Comparison of ENCODE assay signal across 20 cellular contexts in the genomic region with DNA sequence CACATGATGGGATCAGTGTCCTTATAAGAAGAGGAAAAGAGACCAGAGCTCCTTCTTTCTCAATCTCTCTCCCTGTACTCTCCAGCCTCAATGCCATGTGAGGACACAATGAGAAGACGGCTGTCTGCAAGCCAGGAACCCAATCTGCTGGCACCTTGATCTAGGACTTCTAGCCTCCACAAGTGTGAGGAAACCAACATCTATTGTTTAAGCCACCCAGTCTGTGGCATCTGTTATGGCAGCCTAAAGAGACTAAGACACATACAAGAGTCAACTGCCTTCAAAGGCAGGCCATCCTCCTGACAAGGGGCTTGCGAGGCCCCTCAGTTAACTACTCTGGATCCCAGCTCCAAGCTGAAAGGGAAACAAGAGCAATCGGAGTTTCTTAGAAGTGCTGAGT.
DNase-seq lines count a peak whose midpoint lies in the region; ATAC-seq and TF ChIP-seq lines count a peak whose summit lies in the region.
"Had no signal": no experiment of that assay in that cellular context is flagged by ENCODE, and none has a peak within 500 bp of the region (broad histone marks: within the 10 kb centered on the region; RNA-seq: fewer than 3 reads in every experiment).

No MANE protein-coding gene starts in this region.

- H3K79me2 ChIP-seq in osteoblast (ENCODE audit: insufficient read depth, low read length) = peaks cover 28% of the 10 kb centered on the region

- POLR2A ChIA-PET in CD4-positive, alpha-beta T cell (lab: Charles Lee) = interaction anchor here (0.6 to 3.6 kb wide), 5 partner anchors 13 to 289 kb away, joined by 3 to 11 read pairs (median 3); a partner anchor contains a TSS
- POLR2A ChIA-PET in Caco-2 (lab: Charles Lee) = interaction anchor here (2.8 kb wide), 1 partner anchor 30 kb away, joined by 11 read pairs; no protein-coding TSS in a partner anchor

- no peaks in the 10 kb centered on the region for H4K20me1 ChIP-seq in osteoblast (ENCODE audit: insufficient read depth, low read length)

- ATAC-seq in CD4-positive, alpha-beta T cell (ENCODE audit: poor library complexity) = no peak
- no peak for ATAC-seq in effector memory CD8-positive, alpha-beta T cell (replicated peaks)
- no peak for ATAC-seq in GM19351 (IDR thresholded peaks at IDR 0.05; ENCODE audit: unreplicated experiment)
- ATAC-seq: activated CD4-positive, CD25-positive, alpha-beta regulatory T cell treated with anti-CD3 and anti-CD28 coated beads, Interleukin-2, amount 50 U/mL, for 24 hours; left colon had no signal

- H3K4me3 Mint-ChIP-seq in CD4-positive, alpha-beta T cell = no peak overlapping the region
- no peak overlapping the region for H3K4me3 Mint-ChIP-seq in Caco-2 (ENCODE audit: unreplicated experiment)
- no peak overlapping the region for H3K4me3 Mint-ChIP-seq in effector memory CD8-positive, alpha-beta T cell
- H3K4me3 Mint-ChIP-seq: activated naive CD8-positive, alpha-beta T cell treated with anti-CD3 and anti-CD28 coated beads, Interleukin-2, amount 10 ng/mL, durations not matched to agents 7 days and 5 days; GM23338 had no signal

- peaks cover 99% of the 10 kb centered on the region for H3K4me1 Mint-ChIP-seq in CD4-positive, alpha-beta T cell (ENCODE audit: low read depth)
- peaks cover 80% of the 10 kb centered on the region for H3K4me1 Mint-ChIP-seq in Caco-2 (ENCODE audit: low read depth, unreplicated experiment)
- peaks cover 60 to 78% of the 10 kb centered on the region in 2 donors for H3K4me1 Mint-ChIP-seq in effector memory CD8-positive, alpha-beta T cell (ENCODE audit: low read depth in 2 of 2)

- no peaks in the 10 kb centered on the region for H3K9me3 ChIP-seq in CD4-positive, alpha-beta T cell (ENCODE audit: control insufficient read depth, low read length)
- H3K9me3 ChIP-seq in Caco-2 (no peaks in the 10 kb centered on the region), osteoblast (ENCODE audit: low read depth, low read length) (no peaks in the 10 kb centered on the region)
- H3K9me3 ChIP-seq: BLaER1, ovary, SJCRH30 had no signal

- CTCF ChIA-PET in CD4-positive, alpha-beta T cell (lab: Charles Lee) = no interaction called here
- CTCF ChIA-PET in Caco-2 (lab: Charles Lee) = no interaction called here

- peaks cover 90% of the 10 kb centered on the region for H3K4me1 ChIP-seq in Caco-2
- peaks cover 24% of the 10 kb centered on the region for H3K4me1 ChIP-seq in osteoblast (ENCODE audit: insufficient read depth, low read length)
- H3K4me1 ChIP-seq: SJCRH30 had no signal

- peak overlapping the region; percentile 27 for H2AFZ ChIP-seq in osteoblast (ENCODE audit: low read length)
- H2AFZ ChIP-seq: GM23338 had no signal

- H3K36me3 Mint-ChIP-seq in CD4-positive, alpha-beta T cell (ENCODE audit: low read depth) = peaks cover 89% of the 10 kb centered on the region
- peaks cover 81% of the 10 kb centered on the region for H3K36me3 Mint-ChIP-seq in Caco-2 (ENCODE audit: insufficient read depth, unreplicated experiment)
- H3K36me3 Mint-ChIP-seq in effector memory CD8-positive, alpha-beta T cell (ENCODE audit: insufficient read depth) = peaks cover 63% of the 10 kb centered on the region

- peak overlapping the region; percentile 61 for H3K4me2 ChIP-seq in osteoblast (ENCODE audit: insufficient read depth, low read length)
- H3K4me2 ChIP-seq: GM23338 had no signal

- H3K36me3 ChIP-seq in Caco-2 (ENCODE audit: control insufficient read depth, insufficient read depth, low read length) = peaks cover 5% of the 10 kb centered on the region; the same call in 1 of the 2 replicates
- H3K36me3 ChIP-seq in osteoblast (ENCODE audit: insufficient read depth, low read length) = no peaks in the 10 kb centered on the region
- H3K36me3 ChIP-seq: ovary, SJCRH30 had no signal

- H3K27ac Mint-ChIP-seq in CD4-positive, alpha-beta T cell = peak overlapping the region; percentile 98
- peak overlapping the region; percentile 93 for H3K27ac Mint-ChIP-seq in Caco-2 (ENCODE audit: unreplicated experiment)
- peak overlapping the region; percentile 95 to 98 for H3K27ac Mint-ChIP-seq in effector memory CD8-positive, alpha-beta T cell
- H3K27ac Mint-ChIP-seq: activated naive CD8-positive, alpha-beta T cell treated with anti-CD3 and anti-CD28 coated beads, Interleukin-2, amount 10 ng/mL, durations not matched to agents 7 days and 5 days had no signal

- no peak for DNase-seq in CD4-positive, alpha-beta T cell
- DNase-seq in Caco-2 (no peak), osteoblast (ENCODE audit: insufficient read length, low spot score, missing footprints) (no peak), anterior cingulate cortex (lab: John Stamatoyannopoulos, UW) (no peak)
- no peak for DNase-seq in effector memory CD8-positive, alpha-beta T cell
- DNase-seq in stimulated activated CD4-positive, alpha-beta T cell treated with anti-CD3 and anti-CD28 coated beads, Interleukin-4, amount 100 ng/mL, for 1 hour = no peak
- DNase-seq: activated naive CD8-positive, alpha-beta T cell treated with anti-CD3 and anti-CD28 coated beads, Interleukin-2, amount 10 ng/mL, durations not matched to agents 7 days and 5 days; dermis blood vessel endothelial cell; DMS53; erythroblast; left colon; NCI-H1436; OCI-M1; ovary; SJCRH30; stimulated activated CD4-positive, alpha-beta T cell treated with anti-CD3 and anti-CD28 coated beads, Interleukin-1b, Interleukin-23, amount 100 ng/mL, for 48 hours had no signal

- no peaks in the 10 kb centered on the region for H3K27me3 ChIP-seq in CD4-positive, alpha-beta T cell (ENCODE audit: control insufficient read depth, insufficient read depth, low read length)
- no peaks in the 10 kb centered on the region for H3K27me3 ChIP-seq in Caco-2 (replicated peaks; ENCODE audit: control insufficient read depth, insufficient read depth, low read length)
- no peaks in the 10 kb centered on the region for H3K27me3 ChIP-seq in osteoblast (ENCODE audit: insufficient read depth, low read length)
- H3K27me3 ChIP-seq: BLaER1, ovary, SJCRH30 had no signal

- H3K4me3 ChIP-seq in Caco-2 (ENCODE audit: low read depth, low read length) (no peak overlapping the region), osteoblast (ENCODE audit: insufficient read depth, low read length) (peak overlapping the region; percentile 8)
- H3K4me3 ChIP-seq: BLaER1, GM23338, ovary, SJCRH30 had no signal

- TF ChIP-seq CTCF in CD4-positive, alpha-beta T cell (IDR thresholded peaks at IDR 0.05) = no peak
- no peak for TF ChIP-seq CTCF in Caco-2 (IDR thresholded peaks at IDR 0.05; ENCODE audit: insufficient read depth in 1 of 2, low read depth in 1 of 2, low read length in 1 of 2, severe bottlenecking in 1 of 2, unreplicated experiment in 1 of 2)
- TF ChIP-seq CTCF in osteoblast (IDR thresholded peaks at IDR 0.05; ENCODE audit: extremely low read depth, low read depth, low read length) = no peak

- no peaks in the 10 kb centered on the region for H3K27me3 Mint-ChIP-seq in CD4-positive, alpha-beta T cell
- H3K27me3 Mint-ChIP-seq in Caco-2 (ENCODE audit: insufficient read depth, unreplicated experiment) = no peaks in the 10 kb centered on the region
- no peaks in the 10 kb centered on the region for H3K27me3 Mint-ChIP-seq in effector memory CD8-positive, alpha-beta T cell
- H3K27me3 Mint-ChIP-seq: activated naive CD8-positive, alpha-beta T cell treated with anti-CD3 and anti-CD28 coated beads, Interleukin-2, amount 10 ng/mL, durations not matched to agents 7 days and 5 days had no signal

- H3K9me3 Mint-ChIP-seq in CD4-positive, alpha-beta T cell = no peaks in the 10 kb centered on the region
- no peaks in the 10 kb centered on the region for H3K9me3 Mint-ChIP-seq in Caco-2 (ENCODE audit: unreplicated experiment)
- no peaks in the 10 kb centered on the region for H3K9me3 Mint-ChIP-seq in effector memory CD8-positive, alpha-beta T cell
- H3K9me3 Mint-ChIP-seq: activated naive CD8-positive, alpha-beta T cell treated with anti-CD3 and anti-CD28 coated beads, Interleukin-2, amount 10 ng/mL, durations not matched to agents 7 days and 5 days; GM23338 had no signal

- intact Hi-C loops in CD4-positive, alpha-beta T cell (cut with DNase I, micrococcal nuclease) = loop anchor here (10.0 kb wide), 1 partner anchor 764 kb away; no protein-coding TSS in a partner anchor
- intact Hi-C loops in Caco-2 (cut with micrococcal nuclease; ENCODE audit: unreplicated experiment) = loop anchor here (5.0 kb wide), 1 partner anchor 362 kb away; no protein-coding TSS in a partner anchor

- BruUV-seq in Caco-2 (replicated peaks; lab: Mats Ljungman, UMichigan) = no TSS peak

- peak overlapping the region; percentile 5 for H3K27ac ChIP-seq in CD4-positive, alpha-beta T cell (ENCODE audit: low read depth, low read length)
- peak overlapping the region; percentile 50 for H3K27ac ChIP-seq in osteoblast (ENCODE audit: low read depth, low read length)
- H3K27ac ChIP-seq: BLaER1, ovary, SJCRH30 had no signal
